In genomic region chr5:158119852-158120708, GRCh38 we compare ENCODE assay signal across 15 cellular contexts.
DNase-seq lines count a peak whose midpoint lies in the region; ATAC-seq and TF ChIP-seq lines count a peak whose summit lies in the region.
"Had no signal": no experiment of that assay in that cellular context is flagged by ENCODE, and none has a peak within 500 bp of the region (broad histone marks: within the 10 kb centered on the region; RNA-seq: fewer than 3 reads in every experiment).

No MANE protein-coding gene starts in this region.

- intact Hi-C loops in PC-3 (cut with micrococcal nuclease) (no loop called here), uterus (cut with DNase I; ENCODE audit: low total_unique reads) (no loop called here)

- H3K4me3 ChIP-seq in PC-3 (ENCODE audit: low read length) (no peak overlapping the region), uterus (no peak overlapping the region)
- H3K4me3 ChIP-seq: gastroesophageal sphincter, skin epidermis had no signal

- no peak overlapping the region for H3K4me3 Mint-ChIP-seq in T-helper 2 cell treated with Interferon-gamma antibody and Interleukin-4, amounts not matched to agents 5 μg/mL and 100 μg/mL, for 36 hours
- H3K4me3 Mint-ChIP-seq: activated B cell treated with CpG ODN at 0.5 μM for 24 hours; activated naive CD8-positive, alpha-beta T cell treated with anti-CD3 and anti-CD28 coated beads, Interleukin-2, amount 10 ng/mL, durations not matched to agents 7 days and 5 days had no signal

- no peaks in the 10 kb centered on the region for H3K36me3 Mint-ChIP-seq in T-helper 2 cell treated with Interferon-gamma antibody and Interleukin-4, amounts not matched to agents 5 μg/mL and 100 μg/mL, for 36 hours (ENCODE audit: low read depth)
- H3K36me3 Mint-ChIP-seq: activated naive CD8-positive, alpha-beta T cell treated with anti-CD3 and anti-CD28 coated beads, Interleukin-2, amount 10 ng/mL, durations not matched to agents 7 days and 5 days; naive thymus-derived CD4-positive, alpha-beta T cell had no signal

- H3K36me3 ChIP-seq in PC-3 (ENCODE audit: low read depth, low read length), result no peaks in the 10 kb centered on the region
- H3K36me3 ChIP-seq in uterus, result no peaks in the 10 kb centered on the region
- H3K36me3 ChIP-seq: gastroesophageal sphincter had no signal

- peak overlapping the region; percentile 45 for H3K4me2 ChIP-seq in PC-3 (ENCODE audit: low read length)

- no peak overlapping the region for H3K9ac ChIP-seq in PC-3 (ENCODE audit: low read length)

- POLR2A ChIA-PET in PC-3 (lab: Charles Lee; ENCODE audit: unreplicated experiment), result no interaction called here

- H3F3A ChIP-seq in PC-3 (ENCODE audit: low read length, unreplicated experiment), result no peaks in the 10 kb centered on the region

- BruUV-seq in PC-3 (replicated peaks; lab: Mats Ljungman, UMichigan), result no TSS peak

- H3K79me2 ChIP-seq in PC-3 (ENCODE audit: low read length), result no peaks in the 10 kb centered on the region

- no peaks in the 10 kb centered on the region for H4K20me1 ChIP-seq in PC-3 (ENCODE audit: low read length)

- TF ChIP-seq POLR2A in uterus (IDR thresholded peaks at IDR 0.05), result no peak

- no peak overlapping the region for H3K27ac Mint-ChIP-seq in T-helper 2 cell treated with Interferon-gamma antibody and Interleukin-4, amounts not matched to agents 5 μg/mL and 100 μg/mL, for 36 hours
- H3K27ac Mint-ChIP-seq: activated B cell treated with CpG ODN at 0.5 μM for 24 hours; activated naive CD8-positive, alpha-beta T cell treated with anti-CD3 and anti-CD28 coated beads, Interleukin-2, amount 10 ng/mL, durations not matched to agents 7 days and 5 days; naive thymus-derived CD4-positive, alpha-beta T cell had no signal

- H3K4me1 ChIP-seq in PC-3 (ENCODE audit: insufficient read depth, low read length), result peaks cover 12% of the 10 kb centered on the region
- H3K4me1 ChIP-seq in uterus, result peaks cover 0 to 3% of the 10 kb centered on the region in 2 donors
- H3K4me1 ChIP-seq: gastroesophageal sphincter had no signal

- H3K27me3 ChIP-seq in PC-3 (ENCODE audit: low read length), result peaks cover 37% of the 10 kb centered on the region
- H3K27me3 ChIP-seq in uterus, result no peaks in the 10 kb centered on the region

- ATAC-seq in PC-3, result peak; percentile 99
- ATAC-seq in HG02885 (IDR thresholded peaks at IDR 0.05; ENCODE audit: poor library complexity, unreplicated experiment), result no peak
- ATAC-seq: gastroesophageal sphincter; naive thymus-derived CD4-positive, alpha-beta T cell had no signal

- H2AFZ ChIP-seq in PC-3 (ENCODE audit: low read length), result peak overlapping the region; percentile 38; the same call in 1 of the 2 replicates

- no peaks in the 10 kb centered on the region for H3K9me2 ChIP-seq in PC-3 (replicated peaks; ENCODE audit: low read length)

- H3K9me3 ChIP-seq in PC-3 (ENCODE audit: low read length) (no peaks in the 10 kb centered on the region), uterus (no peaks in the 10 kb centered on the region)
- H3K9me3 ChIP-seq: gastroesophageal sphincter had no signal

- H3K4me1 Mint-ChIP-seq in T-helper 2 cell treated with Interferon-gamma antibody and Interleukin-4, amounts not matched to agents 5 μg/mL and 100 μg/mL, for 36 hours (ENCODE audit: low read depth), result no peaks in the 10 kb centered on the region
- H3K4me1 Mint-ChIP-seq: activated naive CD8-positive, alpha-beta T cell treated with anti-CD3 and anti-CD28 coated beads, Interleukin-2, amount 10 ng/mL, durations not matched to agents 7 days and 5 days; naive thymus-derived CD4-positive, alpha-beta T cell had no signal

- DNase-seq in HCEC 1CT (peak; percentile 88), PC-3 (peak; percentile 91), fibroblast of the conjunctiva (ENCODE audit: low read depth) (peak; percentile 40), uterus (peak; percentile 19 to 26), caudate nucleus (lab: John Stamatoyannopoulos, UW) (no peak)
- no peak for DNase-seq in T-helper 2 cell treated with Interferon-gamma antibody and Interleukin-4, amounts not matched to agents 5 μg/mL and 100 μg/mL, for 36 hours (ENCODE audit: low spot score)
- DNase-seq: activated B cell treated with CpG ODN at 0.5 μM for 24 hours; activated naive CD8-positive, alpha-beta T cell treated with anti-CD3 and anti-CD28 coated beads, Interleukin-2, amount 10 ng/mL, durations not matched to agents 7 days and 5 days; DMS153; GOT3; naive thymus-derived CD4-positive, alpha-beta T cell; NK-92 treated with Interleukin-12 subunit alpha and Interleukin-12 subunit beta, amount 100 ng/mL, for 24 hours had no signal

- peaks cover 18% of the 10 kb centered on the region for H3K27me3 Mint-ChIP-seq in T-helper 2 cell treated with Interferon-gamma antibody and Interleukin-4, amounts not matched to agents 5 μg/mL and 100 μg/mL, for 36 hours (ENCODE audit: low read depth)

- no peaks in the 10 kb centered on the region for H3K9me3 Mint-ChIP-seq in T-helper 2 cell treated with Interferon-gamma antibody and Interleukin-4, amounts not matched to agents 5 μg/mL and 100 μg/mL, for 36 hours
- H3K9me3 Mint-ChIP-seq: activated B cell treated with CpG ODN at 0.5 μM for 24 hours; activated naive CD8-positive, alpha-beta T cell treated with anti-CD3 and anti-CD28 coated beads, Interleukin-2, amount 10 ng/mL, durations not matched to agents 7 days and 5 days; naive thymus-derived CD4-positive, alpha-beta T cell had no signal

- CTCF ChIA-PET in PC-3 (lab: Charles Lee), result interaction anchor here (1.7 kb wide), 1 partner anchor 45 kb away, joined by 8 read pairs; no protein-coding TSS in a partner anchor

- H3K27ac ChIP-seq in PC-3 (ENCODE audit: low read length) (peak overlapping the region; percentile 44), uterus (peak overlapping the region; percentile 18 to 53), caudate nucleus (ENCODE audit: low read depth, low read length) (no peak overlapping the region)

- TF ChIP-seq CTCF in PC-3 (conservative IDR thresholded peaks at IDR 0.05; ENCODE audit: low read depth, low read length), result no peak
- no peak for TF ChIP-seq CTCF in uterus (IDR thresholded peaks at IDR 0.05)

Comparison
In these comparisons a context has a peak if more than half of its experiments do, and no peak if none do; other contexts are left out.
1. DNase-seq: peak in HCEC 1CT (single experiment), PC-3 (single experiment), fibroblast of the conjunctiva (single experiment) and uterus (2 of 2); none in caudate nucleus (0 of 61) and T-helper 2 cell treated with Interferon-gamma antibody and Interleukin-4, amounts not matched to agents 5 μg/mL and 100 μg/mL, for 36 hours (single experiment).